Comparison of ENCODE assay signal across 14 cellular contexts in the genomic region with DNA sequence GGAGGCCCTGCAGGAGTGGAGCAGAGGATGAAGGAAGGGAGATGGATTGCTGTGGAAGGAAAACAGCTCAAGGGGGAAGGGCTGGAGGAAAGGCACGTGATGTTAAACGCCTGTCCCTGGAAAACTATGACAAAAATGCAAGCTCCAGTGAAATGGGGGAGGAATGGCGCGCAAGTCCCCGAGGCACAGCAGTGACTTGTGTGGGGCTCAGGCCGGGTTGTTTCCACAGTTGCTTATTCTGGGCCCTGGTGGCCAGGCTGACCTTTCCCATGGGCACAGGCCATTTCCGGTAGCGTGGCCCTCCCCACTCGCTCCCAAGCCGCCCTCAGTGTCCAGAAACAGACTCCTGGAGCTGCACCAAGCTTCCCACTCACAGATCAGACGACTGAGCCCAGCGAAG.
DNase-seq lines count a peak whose midpoint lies in the region; ATAC-seq and TF ChIP-seq lines count a peak whose summit lies in the region.
"Had no signal": no experiment of that assay in that cellular context is flagged by ENCODE, and none has a peak within 500 bp of the region (broad histone marks: within the 10 kb centered on the region; RNA-seq: fewer than 3 reads in every experiment).

No MANE protein-coding gene starts in this region.

- H3K4me1 Mint-ChIP-seq in mesothelial cell of epicardium: peaks cover 38% of the 10 kb centered on the region
- no peaks in the 10 kb centered on the region for H3K4me1 Mint-ChIP-seq in Calu3 (ENCODE audit: low read depth, unreplicated experiment)

- H3K27ac Mint-ChIP-seq in mesothelial cell of epicardium (peak overlapping the region; percentile 92), Calu3 (ENCODE audit: unreplicated experiment) (no peak overlapping the region)
- H3K27ac Mint-ChIP-seq: dendritic cell treated with granulocyte-macrophage colony-stimulating factor and Interleukin-4, amounts not matched to agents 40 ng/mL and 50 ng/mL, for 4 days had no signal

- peaks cover 0 to 34% (median 0%) of the 10 kb centered on the region in 3 donors for H3K36me3 ChIP-seq in esophagus squamous epithelium
- no peaks in the 10 kb centered on the region for H3K36me3 ChIP-seq in vagina
- H3K36me3 ChIP-seq: HAP-1 had no signal

- peaks cover 0 to 22% (median 0%) of the 10 kb centered on the region in 3 donors for H3K4me1 ChIP-seq in esophagus squamous epithelium
- no peaks in the 10 kb centered on the region for H3K4me1 ChIP-seq in vagina
- H3K4me1 ChIP-seq: HAP-1 had no signal

- peak; percentile 47 for DNase-seq in Right ventricle myocardium inferior (ENCODE audit: missing footprints)
- no peak for DNase-seq in cardiac septum (ENCODE audit: low spot score)
- no peak for DNase-seq in esophagus squamous epithelium (lab: John Stamatoyannopoulos, UW)
- peak in 1 of 2 experiments; percentile 60 for DNase-seq in mesothelial cell of epicardium (ENCODE audit: low spot score in 2 of 2, unreplicated experiment in 2 of 2)
- no peak for DNase-seq in vagina (ENCODE audit: extremely low spot score in 2 of 2)
- no peak for DNase-seq in GF-D8 (lab: John Stamatoyannopoulos, UW)
- no peak for DNase-seq in Calu3
- no peak for DNase-seq in ACHN
- DNase-seq: activated CD4-positive, CD25-positive, alpha-beta regulatory T cell; NCI-H1417 treated with DMSO at 0.1 percent for 48 hours; NCI-H446 treated with DMSO at 0.1 percent for 48 hours; stimulated activated CD4-positive, alpha-beta T cell treated with anti-CD3 and anti-CD28 coated beads, Interleukin-4, amount 100 ng/mL, for 24 hours had no signal

- H3K36me3 Mint-ChIP-seq in mesothelial cell of epicardium: peaks cover 53% of the 10 kb centered on the region
- H3K36me3 Mint-ChIP-seq in Calu3 (ENCODE audit: insufficient read depth, unreplicated experiment): peaks cover 5% of the 10 kb centered on the region

- H3K27ac ChIP-seq in esophagus squamous epithelium (peak overlapping the region in 3 of 4 donors; percentile 16 to 53 (median 29)), vagina (peak overlapping the region; percentile 4)

- intact Hi-C loops in Right ventricle myocardium inferior (cut with DNase I): no loop called here
- intact Hi-C loops in cardiac septum (cut with DNase I): no loop called here
- intact Hi-C loops in esophagus squamous epithelium (cut with DNase I): no loop called here
- intact Hi-C loops in vagina (cut with DNase I): no loop called here
- intact Hi-C loops in Calu3 (cut with micrococcal nuclease; ENCODE audit: unreplicated experiment): no loop called here

- no TSS peak for BruUV-seq in Calu3 (replicated peaks; lab: Mats Ljungman, UMichigan)

- 75 to 96% methylated on average over 6 of the region's 12 CpGs for WGBS in esophagus squamous epithelium, 2 donors

- CTCF ChIA-PET in Calu3 (lab: Charles Lee): no interaction called here

- H3K9me3 ChIP-seq in esophagus squamous epithelium: no peaks in the 10 kb centered on the region
- H3K9me3 ChIP-seq in vagina: no peaks in the 10 kb centered on the region
- H3K9me3 ChIP-seq: HAP-1 had no signal

- in situ Hi-C loops in ACHN (cut with HindIII; ENCODE audit: low pct_ligation_motif_present, low pct_unique_long_range_greater_than_20kb, low sequenced_read_pairs): no loop called here

- H3K9me3 Mint-ChIP-seq in mesothelial cell of epicardium (peaks cover 18% of the 10 kb centered on the region), Calu3 (ENCODE audit: low read depth, unreplicated experiment) (peaks cover 9% of the 10 kb centered on the region)

- TF ChIP-seq CTCF in esophagus squamous epithelium (IDR thresholded peaks at IDR 0.05) (no peak), mesothelial cell of epicardium (IDR thresholded peaks at IDR 0.05; ENCODE audit: unreplicated experiment) (no peak), vagina (IDR thresholded peaks at IDR 0.05) (no peak), Calu3 (IDR thresholded peaks at IDR 0.05; ENCODE audit: unreplicated experiment) (no peak)

- TF ChIP-seq POLR2A in esophagus squamous epithelium (IDR thresholded peaks at IDR 0.05): no peak
- no peak for TF ChIP-seq POLR2A in vagina (IDR thresholded peaks at IDR 0.05)

- no peaks in the 10 kb centered on the region for H3K27me3 ChIP-seq in esophagus squamous epithelium
- no peaks in the 10 kb centered on the region for H3K27me3 ChIP-seq in vagina

- H3K4me3 ChIP-seq in esophagus squamous epithelium (no peak overlapping the region), vagina (no peak overlapping the region)
- H3K4me3 ChIP-seq: HAP-1 had no signal

- no peak for ATAC-seq in Right ventricle myocardium inferior

- H3K27me3 Mint-ChIP-seq in mesothelial cell of epicardium (ENCODE audit: low read depth) (no peaks in the 10 kb centered on the region), Calu3 (ENCODE audit: unreplicated experiment) (no peaks in the 10 kb centered on the region)

- H3K4me3 Mint-ChIP-seq in mesothelial cell of epicardium (no peak overlapping the region), Calu3 (ENCODE audit: low read depth, unreplicated experiment) (no peak overlapping the region)
- H3K4me3 Mint-ChIP-seq: dendritic cell treated with granulocyte-macrophage colony-stimulating factor and Interleukin-4, amounts not matched to agents 40 ng/mL and 50 ng/mL, for 4 days had no signal
